13 cellular contexts compared by ENCODE assay signal in genomic region chr19:31905980-31906948, GRCh38.
DNase-seq lines count a peak whose midpoint lies in the region; ATAC-seq and TF ChIP-seq lines count a peak whose summit lies in the region.
"Had no signal": no experiment of that assay in that cellular context is flagged by ENCODE, and none has a peak within 500 bp of the region (broad histone marks: within the 10 kb centered on the region; RNA-seq: fewer than 3 reads in every experiment).

No MANE protein-coding gene starts in this region.

- no peak overlapping the region for H3K9ac ChIP-seq in mesendoderm (ENCODE audit: low read length)

- intact Hi-C loops in esophagus muscularis mucosa (cut with DNase I) = no loop called here

- H3K4ac ChIP-seq in mesendoderm (ENCODE audit: low read depth, low read length) = no peak overlapping the region

- H3K79me1 ChIP-seq in mesendoderm (ENCODE audit: low read length) = no peaks in the 10 kb centered on the region

- DNase-seq in esophagus muscularis mucosa (ENCODE audit: extremely low spot score) = peak; percentile 45
- peak; percentile 22 for DNase-seq in mesendoderm
- DNase-seq in upper lobe of left lung = peak in 1 of 2 donors; percentile 35
- DNase-seq in SHP77 treated with DMSO at 0.1 percent for 48 hours (lab: John Stamatoyannopoulos, UW) = no peak
- DNase-seq in DMS53 treated with DMSO at 0.1 percent for 48 hours (lab: John Stamatoyannopoulos, UW; ENCODE audit: unreplicated experiment) = no peak
- DNase-seq: activated T-cell treated with anti-CD3 and anti-CD28 coated beads, Interleukin-2, amount 50 U/mL, for 72 hours; amygdala; COR-L47; glutamatergic neuron; NCI-H2171; stimulated activated naive CD8-positive, alpha-beta T cell treated with anti-CD3 and anti-CD28 coated beads, Interleukin-15, Interleukin-2, amounts not matched to agents 100 U/mL and 50 U/mL, for 24 hours had no signal

- H2AK5ac ChIP-seq in mesendoderm (ENCODE audit: low read length) = no peak overlapping the region

- H3K18ac ChIP-seq in mesendoderm (ENCODE audit: low read length) = no peak overlapping the region

- no peak overlapping the region for H3K4me2 ChIP-seq in mesendoderm (ENCODE audit: low read length)

- no peak overlapping the region for H2BK5ac ChIP-seq in mesendoderm (ENCODE audit: low read length)

- WGBS in esophagus muscularis mucosa = 50% methylated on average over 11 of the region's 11 CpGs
- WGBS in mesendoderm (ENCODE audit: extremely low coverage, insufficient coverage, low lambda C conversion rate) = no CpG with 5 or more reads among the region's 11 CpGs
- WGBS in upper lobe of left lung, 2 donors = 17 to 18% methylated on average over 11 of the region's 11 CpGs

- no peaks in the 10 kb centered on the region for H3K36me3 ChIP-seq in esophagus muscularis mucosa
- no peaks in the 10 kb centered on the region for H3K36me3 ChIP-seq in mesendoderm (ENCODE audit: control insufficient read depth, insufficient read depth, low read length)
- H3K36me3 ChIP-seq in upper lobe of left lung = no peaks in the 10 kb centered on the region

- no peak overlapping the region for H3K56ac ChIP-seq in mesendoderm (ENCODE audit: low read length)

- TF ChIP-seq POLR2A in esophagus muscularis mucosa (IDR thresholded peaks at IDR 0.05; ENCODE audit: low read depth) = no peak
- no peak for TF ChIP-seq POLR2A in upper lobe of left lung (IDR thresholded peaks at IDR 0.05)

- no peaks in the 10 kb centered on the region for H3K27me3 ChIP-seq in esophagus muscularis mucosa
- no peaks in the 10 kb centered on the region for H3K27me3 ChIP-seq in mesendoderm (ENCODE audit: insufficient read depth, low read length, poor library complexity)
- no peaks in the 10 kb centered on the region for H3K27me3 ChIP-seq in upper lobe of left lung

- no peak for TF ChIP-seq CTCF in esophagus muscularis mucosa (IDR thresholded peaks at IDR 0.05)
- TF ChIP-seq CTCF in upper lobe of left lung (IDR thresholded peaks at IDR 0.05) = no peak

- TF ChIP-seq EP300 in esophagus muscularis mucosa (IDR thresholded peaks at IDR 0.05) (no peak), upper lobe of left lung (IDR thresholded peaks at IDR 0.05) (peak in 1 of 4 donors; percentile 30)

- no peak overlapping the region for H4K5ac ChIP-seq in mesendoderm (ENCODE audit: low read length)

- H3K9me3 ChIP-seq in esophagus muscularis mucosa (no peaks in the 10 kb centered on the region), upper lobe of left lung (no peaks in the 10 kb centered on the region)

- H2BK15ac ChIP-seq in mesendoderm (replicated peaks; ENCODE audit: low read depth) = no peak overlapping the region

- H4K8ac ChIP-seq in mesendoderm (ENCODE audit: low read depth, low read length) = no peak overlapping the region

- H2BK120ac ChIP-seq in mesendoderm (ENCODE audit: low read depth, low read length) = no peak overlapping the region

- ATAC-seq in HG02981 (IDR thresholded peaks at IDR 0.05; ENCODE audit: unreplicated experiment) (peak; percentile 66), upper lobe of left lung (ENCODE audit: low FRiP score in 2 of 2) (peak; percentile 66 to 78), GM18868 (IDR thresholded peaks at IDR 0.05; ENCODE audit: unreplicated experiment) (no peak)
- ATAC-seq: activated T-cell treated with anti-CD3 and anti-CD28 coated beads, Interleukin-2, amount 50 U/mL, for 72 hours; stimulated activated naive CD8-positive, alpha-beta T cell treated with anti-CD3 and anti-CD28 coated beads, Interleukin-15, Interleukin-2, amounts not matched to agents 100 U/mL and 50 U/mL, for 24 hours had no signal

- no peaks in the 10 kb centered on the region for H3K79me2 ChIP-seq in mesendoderm (ENCODE audit: control insufficient read depth, insufficient read depth, low read length)

- H3K27ac ChIP-seq in esophagus muscularis mucosa (replicated peaks in 1 of 4) = peak overlapping the region; percentile 34 to 67 (median 58)
- no peak overlapping the region for H3K27ac ChIP-seq in mesendoderm (ENCODE audit: low read depth, low read length)
- peak overlapping the region; percentile 65 to 80 (median 71) for H3K27ac ChIP-seq in upper lobe of left lung

- no peak overlapping the region for H3K4me3 ChIP-seq in esophagus muscularis mucosa
- H3K4me3 ChIP-seq in mesendoderm (ENCODE audit: low read length) = no peak overlapping the region
- no peak overlapping the region for H3K4me3 ChIP-seq in upper lobe of left lung

- no peak overlapping the region for H3K23ac ChIP-seq in mesendoderm (ENCODE audit: low read length)

- H3K4me1 ChIP-seq in esophagus muscularis mucosa (peaks cover 0 to 12% (median 5%) of the 10 kb centered on the region in 4 donors), mesendoderm (ENCODE audit: control insufficient read depth, low read depth, low read length) (no peaks in the 10 kb centered on the region), upper lobe of left lung (peaks cover 4 to 13% (median 8%) of the 10 kb centered on the region in 4 donors)

Comparison
In these comparisons a context has a peak if more than half of its experiments do, and no peak if none do; other contexts are left out.
1. DNase-seq: peak in esophagus muscularis mucosa (single experiment) and mesendoderm (single experiment); none in SHP77 treated with DMSO at 0.1 percent for 48 hours (single experiment) and DMS53 treated with DMSO at 0.1 percent for 48 hours (single experiment).